1 cellular context compared by ENCODE assay signal in the genomic region with DNA sequence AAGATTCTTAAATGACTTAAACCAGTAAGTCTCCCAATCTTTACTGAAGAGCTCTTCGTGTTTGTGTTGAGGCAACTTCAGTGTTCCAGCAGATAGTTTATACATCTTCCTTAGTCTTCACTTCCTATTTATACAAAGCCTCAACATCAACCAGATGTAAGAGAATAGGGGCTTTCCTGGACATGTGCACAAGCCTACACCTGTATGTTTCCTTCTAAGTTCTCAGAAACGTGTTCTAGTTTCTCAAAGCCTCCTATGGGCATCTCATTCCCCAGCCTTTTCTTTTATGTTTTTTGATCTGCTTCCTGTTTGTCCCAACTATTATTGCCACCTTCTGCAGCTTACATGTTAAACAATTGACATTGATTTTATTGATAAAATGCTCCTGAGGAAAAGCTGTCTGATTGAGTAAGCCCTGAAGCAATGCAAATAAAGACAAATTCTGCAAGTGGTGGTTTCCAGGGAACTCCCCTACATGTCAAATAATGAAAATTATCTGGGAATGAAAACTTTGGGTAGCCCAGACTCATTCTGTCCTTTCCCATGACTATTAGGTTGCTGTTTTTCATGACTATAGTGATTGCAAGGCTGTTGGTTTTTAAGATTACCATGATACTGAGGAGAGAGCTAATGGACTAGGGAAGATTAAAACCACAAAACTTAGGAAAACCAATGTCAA.
TF ChIP-seq lines count a peak whose summit lies in the region.

No MANE protein-coding gene starts in this region.

TF ChIP-seq in HCT116, 20 proteins besides CTCF, POLR2A, EP300 and RAD21 (continued from another document):
- TF ChIP-seq, protein P1, sequence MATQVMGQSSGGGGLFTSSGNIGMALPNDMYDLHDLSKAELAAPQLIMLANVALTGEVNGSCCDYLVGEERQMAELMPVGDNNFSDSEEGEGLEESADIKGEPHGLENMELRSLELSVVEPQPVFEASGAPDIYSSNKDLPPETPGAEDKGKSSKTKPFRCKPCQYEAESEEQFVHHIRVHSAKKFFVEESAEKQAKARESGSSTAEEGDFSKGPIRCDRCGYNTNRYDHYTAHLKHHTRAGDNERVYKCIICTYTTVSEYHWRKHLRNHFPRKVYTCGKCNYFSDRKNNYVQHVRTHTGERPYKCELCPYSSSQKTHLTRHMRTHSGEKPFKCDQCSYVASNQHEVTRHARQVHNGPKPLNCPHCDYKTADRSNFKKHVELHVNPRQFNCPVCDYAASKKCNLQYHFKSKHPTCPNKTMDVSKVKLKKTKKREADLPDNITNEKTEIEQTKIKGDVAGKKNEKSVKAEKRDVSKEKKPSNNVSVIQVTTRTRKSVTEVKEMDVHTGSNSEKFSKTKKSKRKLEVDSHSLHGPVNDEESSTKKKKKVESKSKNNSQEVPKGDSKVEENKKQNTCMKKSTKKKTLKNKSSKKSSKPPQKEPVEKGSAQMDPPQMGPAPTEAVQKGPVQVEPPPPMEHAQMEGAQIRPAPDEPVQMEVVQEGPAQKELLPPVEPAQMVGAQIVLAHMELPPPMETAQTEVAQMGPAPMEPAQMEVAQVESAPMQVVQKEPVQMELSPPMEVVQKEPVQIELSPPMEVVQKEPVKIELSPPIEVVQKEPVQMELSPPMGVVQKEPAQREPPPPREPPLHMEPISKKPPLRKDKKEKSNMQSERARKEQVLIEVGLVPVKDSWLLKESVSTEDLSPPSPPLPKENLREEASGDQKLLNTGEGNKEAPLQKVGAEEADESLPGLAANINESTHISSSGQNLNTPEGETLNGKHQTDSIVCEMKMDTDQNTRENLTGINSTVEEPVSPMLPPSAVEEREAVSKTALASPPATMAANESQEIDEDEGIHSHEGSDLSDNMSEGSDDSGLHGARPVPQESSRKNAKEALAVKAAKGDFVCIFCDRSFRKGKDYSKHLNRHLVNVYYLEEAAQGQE (IDR thresholded peaks at IDR 0.05; ENCODE audit: low read depth) = no peak
- no peak for TF ChIP-seq SP1 (IDR thresholded peaks at IDR 0.05; ENCODE audit: low read depth)
- TF ChIP-seq ZFX (IDR thresholded peaks at IDR 0.05) = no peak
- TF ChIP-seq, protein P2, sequence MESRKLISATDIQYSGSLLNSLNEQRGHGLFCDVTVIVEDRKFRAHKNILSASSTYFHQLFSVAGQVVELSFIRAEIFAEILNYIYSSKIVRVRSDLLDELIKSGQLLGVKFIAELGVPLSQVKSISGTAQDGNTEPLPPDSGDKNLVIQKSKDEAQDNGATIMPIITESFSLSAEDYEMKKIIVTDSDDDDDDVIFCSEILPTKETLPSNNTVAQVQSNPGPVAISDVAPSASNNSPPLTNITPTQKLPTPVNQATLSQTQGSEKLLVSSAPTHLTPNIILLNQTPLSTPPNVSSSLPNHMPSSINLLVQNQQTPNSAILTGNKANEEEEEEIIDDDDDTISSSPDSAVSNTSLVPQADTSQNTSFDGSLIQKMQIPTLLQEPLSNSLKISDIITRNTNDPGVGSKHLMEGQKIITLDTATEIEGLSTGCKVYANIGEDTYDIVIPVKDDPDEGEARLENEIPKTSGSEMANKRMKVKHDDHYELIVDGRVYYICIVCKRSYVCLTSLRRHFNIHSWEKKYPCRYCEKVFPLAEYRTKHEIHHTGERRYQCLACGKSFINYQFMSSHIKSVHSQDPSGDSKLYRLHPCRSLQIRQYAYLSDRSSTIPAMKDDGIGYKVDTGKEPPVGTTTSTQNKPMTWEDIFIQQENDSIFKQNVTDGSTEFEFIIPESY (IDR thresholded peaks at IDR 0.05; ENCODE audit: extremely low read depth, insufficient replicate concordance, low read length) = no peak
- TF ChIP-seq ELF1 (IDR thresholded peaks at IDR 0.05; ENCODE audit: borderline replicate concordance, low read depth) = no peak
- TF ChIP-seq CEBPB (IDR thresholded peaks at IDR 0.05; ENCODE audit: low read depth) = no peak
- TF ChIP-seq, protein P3, sequence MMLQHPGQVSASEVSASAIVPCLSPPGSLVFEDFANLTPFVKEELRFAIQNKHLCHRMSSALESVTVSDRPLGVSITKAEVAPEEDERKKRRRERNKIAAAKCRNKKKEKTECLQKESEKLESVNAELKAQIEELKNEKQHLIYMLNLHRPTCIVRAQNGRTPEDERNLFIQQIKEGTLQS (IDR thresholded peaks at IDR 0.05) = no peak
